Comparison of ENCODE assay signal across 8 cellular contexts in genomic region chr12:103626498-103626897, GRCh38. TPM values are rescaled to one million over a fixed set of nuclear protein-coding genes. Genes with fewer than 3 reads are reported as not detected.
A peak's percentile ranks its signal among the peaks of the same experiment; 100 is the strongest.
DNase-seq lines count a peak whose midpoint lies in the region; ATAC-seq and TF ChIP-seq lines count a peak whose summit lies in the region.
"Had no signal": no experiment of that assay in that cellular context is flagged by ENCODE, and none has a peak within 500 bp of the region (broad histone marks: within the 10 kb centered on the region; RNA-seq: fewer than 3 reads in every experiment).

No MANE protein-coding gene starts in this region.

- H3K4me1 Mint-ChIP-seq in T-helper 2 cell treated with Interferon-gamma antibody and Interleukin-4, amounts not matched to agents 5 μg/mL and 100 μg/mL, for 36 hours (ENCODE audit: low read depth) = no peaks in the 10 kb centered on the region

- TF ChIP-seq EP300 in SK-N-SH (IDR thresholded peaks at IDR 0.05; ENCODE audit: borderline replicate concordance in 1 of 2, low read depth in 1 of 2, low read length in 1 of 2) = no peak

- H3K9ac ChIP-seq in SK-N-SH = no peak overlapping the region

- DNase-seq in HEK293T (ENCODE audit: extremely low spot score) (peak; percentile 33), SK-N-SH (peak; percentile 40), left ventricle myocardium superior (peak; percentile 52), thoracic aorta (ENCODE audit: low spot score) (peak; percentile 41), NCI-H82 treated with DMSO at 0.1 percent for 48 hours (lab: John Stamatoyannopoulos, UW; ENCODE audit: unreplicated experiment) (no peak)
- no peak for DNase-seq in effector CD4-positive, alpha-beta T cell
- DNase-seq in T-helper 2 cell treated with Interferon-gamma antibody and Interleukin-4, amounts not matched to agents 5 μg/mL and 100 μg/mL, for 36 hours (ENCODE audit: low spot score) = no peak
- DNase-seq: activated T-cell treated with anti-CD3 and anti-CD28 coated beads, Interleukin-2, amount 50 U/mL, for 24 hours had no signal

- H3K4me1 ChIP-seq in SK-N-SH (ENCODE audit: control insufficient read depth in 1 of 2, insufficient read depth in 2 of 2, low read depth in 1 of 2, low read length in 1 of 2) (peaks cover 0 to 9% of the 10 kb centered on the region in 2 experiments; a peak in 1 of 4 replicates), thoracic aorta (ENCODE audit: control insufficient read depth in 1 of 2, low read depth in 2 of 2) (peaks cover 0 to 11% of the 10 kb centered on the region in 2 donors)

- POLR2A ChIA-PET in HEK293T (lab: Yijun Ruan, JAX) (no interaction called here), SK-N-SH (lab: Yijun Ruan, JAX) (no interaction called here)

- no peaks in the 10 kb centered on the region for H3K9me2 ChIP-seq in SK-N-SH

- H3K4me3 ChIP-seq in SK-N-SH (ENCODE audit: low read depth in 2 of 2, low read length in 1 of 2) (no peak overlapping the region), thoracic aorta (no peak overlapping the region)

- peak; percentile 88 for ATAC-seq in left ventricle myocardium superior
- peak; percentile 93 for ATAC-seq in thoracic aorta (ENCODE audit: insufficient number of reproducible peaks, low FRiP score, low read depth)

- CTCF ChIA-PET in HEK293T (lab: Yijun Ruan, JAX) (no interaction called here), SK-N-SH (lab: Yijun Ruan, JAX) (interaction anchor here (0.6 to 1.7 kb wide), 13 partner anchors 8 to 771 kb away, joined by 3 to 6 read pairs (median 4); no protein-coding TSS in a partner anchor)

- TF ChIP-seq RAD21 in SK-N-SH (IDR thresholded peaks at IDR 0.05; ENCODE audit: low read length) = peak; percentile 77

- TF ChIP-seq CTCF in SK-N-SH (IDR thresholded peaks at IDR 0.05) = peak; percentile 52
- TF ChIP-seq CTCF in thoracic aorta (IDR thresholded peaks at IDR 0.05) = peak; percentile 28

- H3K36me3 Mint-ChIP-seq in T-helper 2 cell treated with Interferon-gamma antibody and Interleukin-4, amounts not matched to agents 5 μg/mL and 100 μg/mL, for 36 hours (ENCODE audit: low read depth) = no peaks in the 10 kb centered on the region

- H3K36me3 ChIP-seq in SK-N-SH (replicated peaks in 1 of 2; ENCODE audit: control insufficient read depth in 1 of 2, insufficient read depth in 2 of 2, low read length in 1 of 2) = no peaks in the 10 kb centered on the region
- H3K36me3 ChIP-seq in thoracic aorta = no peaks in the 10 kb centered on the region

- H3K4me3 Mint-ChIP-seq in T-helper 2 cell treated with Interferon-gamma antibody and Interleukin-4, amounts not matched to agents 5 μg/mL and 100 μg/mL, for 36 hours = no peak overlapping the region
- H3K4me3 Mint-ChIP-seq: activated T-cell treated with anti-CD3 and anti-CD28 coated beads, Interleukin-2, amount 50 U/mL, for 24 hours had no signal

- intact Hi-C loops in left ventricle myocardium superior (cut with micrococcal nuclease) = no loop called here

- H3K79me2 ChIP-seq in SK-N-SH (ENCODE audit: insufficient read depth) = no peaks in the 10 kb centered on the region

- H3K9me3 ChIP-seq in SK-N-SH (no peaks in the 10 kb centered on the region), thoracic aorta (no peaks in the 10 kb centered on the region)

- H3K27me3 Mint-ChIP-seq in T-helper 2 cell treated with Interferon-gamma antibody and Interleukin-4, amounts not matched to agents 5 μg/mL and 100 μg/mL, for 36 hours (ENCODE audit: low read depth) = no peaks in the 10 kb centered on the region
- H3K27me3 Mint-ChIP-seq: activated T-cell treated with anti-CD3 and anti-CD28 coated beads, Interleukin-2, amount 50 U/mL, for 24 hours had no signal

- H3K27me3 ChIP-seq in SK-N-SH (ENCODE audit: insufficient read depth) (no peaks in the 10 kb centered on the region), thoracic aorta (replicated peaks; ENCODE audit: insufficient read depth) (no peaks in the 10 kb centered on the region)

- H2AFZ ChIP-seq in SK-N-SH (ENCODE audit: low read depth) = no peak overlapping the region

- H3K9me3 Mint-ChIP-seq in T-helper 2 cell treated with Interferon-gamma antibody and Interleukin-4, amounts not matched to agents 5 μg/mL and 100 μg/mL, for 36 hours = no peaks in the 10 kb centered on the region
- H3K9me3 Mint-ChIP-seq: activated T-cell treated with anti-CD3 and anti-CD28 coated beads, Interleukin-2, amount 50 U/mL, for 24 hours had no signal

- H3K4me2 ChIP-seq in SK-N-SH = no peak overlapping the region

- no peaks in the 10 kb centered on the region for H4K20me1 ChIP-seq in SK-N-SH (ENCODE audit: insufficient read depth)

- WGBS in SK-N-SH (ENCODE audit: low lambda C conversion rate) = 5% methylated on average over 4 of the region's 4 CpGs

- H3F3A ChIP-seq in SK-N-SH (replicated peaks; ENCODE audit: insufficient read depth) = no peaks in the 10 kb centered on the region

- H3K27ac ChIP-seq in SK-N-SH (ENCODE audit: low read depth in 2 of 2, low read length in 1 of 2) = no peak overlapping the region
- H3K27ac ChIP-seq in thoracic aorta = no peak overlapping the region

- H3K27ac Mint-ChIP-seq in T-helper 2 cell treated with Interferon-gamma antibody and Interleukin-4, amounts not matched to agents 5 μg/mL and 100 μg/mL, for 36 hours = no peak overlapping the region
- H3K27ac Mint-ChIP-seq: activated T-cell treated with anti-CD3 and anti-CD28 coated beads, Interleukin-2, amount 50 U/mL, for 24 hours had no signal

TF ChIP-seq in HEK293T, 16 proteins besides CTCF, POLR2A, EP300 and RAD21:
- TF ChIP-seq CTBP1 (IDR thresholded peaks at IDR 0.05; ENCODE audit: borderline replicate concordance) = no peak
- no peak for TF ChIP-seq ZNF384 (IDR thresholded peaks at IDR 0.05)
- TF ChIP-seq ARNT (IDR thresholded peaks at IDR 0.05) = no peak
- no peak for TF ChIP-seq SUZ12 (IDR thresholded peaks at IDR 0.05)
- no peak for TF ChIP-seq LEF1 (IDR thresholded peaks at IDR 0.05; ENCODE audit: borderline replicate concordance)
- no peak for TF ChIP-seq HDGF (IDR thresholded peaks at IDR 0.05; ENCODE audit: borderline replicate concordance)

TF ChIP-seq in SK-N-SH, 30 proteins besides CTCF, POLR2A, EP300 and RAD21:
- no peak for TF ChIP-seq YY1 (IDR thresholded peaks at IDR 0.05; ENCODE audit: low read depth)
- peak; percentile 20; the same call in 1 of the 2 replicates for TF ChIP-seq FOSL2 (IDR thresholded peaks at IDR 0.05; ENCODE audit: borderline replicate concordance, low read depth)
- peak; percentile 48 for TF ChIP-seq SMC3 (IDR thresholded peaks at IDR 0.05; ENCODE audit: low read depth, low read length)
- no peak for TF ChIP-seq TCF12 (IDR thresholded peaks at IDR 0.05)

RNA-seq across cellular contexts. Expression of gene STAB2, which starts 39.4 kb away (rescaled TPM):
- polyA plus RNA-seq in SK-N-SH (2012; rRNA removed) = not detected in 2 replicates
- polyA plus RNA-seq in SK-N-SH (2012; cell fraction: cytosol; rRNA removed) = not detected in 2 replicates
- not detected in 2 replicates for polyA plus RNA-seq in SK-N-SH (2012; cell fraction: nucleus; rRNA removed)
- 0.25 TPM for total RNA-seq in left ventricle myocardium superior
- not detected for total RNA-seq in thoracic aorta

Comparison
In these comparisons a context has a peak if more than half of its experiments do, and no peak if none do; other contexts are left out.
1. DNase-seq: peak in HEK293T (single experiment), SK-N-SH (single experiment), left ventricle myocardium superior (single experiment) and thoracic aorta (single experiment); none in NCI-H82 treated with DMSO at 0.1 percent for 48 hours (single experiment), effector CD4-positive, alpha-beta T cell (single experiment) and T-helper 2 cell treated with Interferon-gamma antibody and Interleukin-4, amounts not matched to agents 5 μg/mL and 100 μg/mL, for 36 hours (single experiment).